8 cellular contexts compared by ENCODE assay signal in the genomic region with DNA sequence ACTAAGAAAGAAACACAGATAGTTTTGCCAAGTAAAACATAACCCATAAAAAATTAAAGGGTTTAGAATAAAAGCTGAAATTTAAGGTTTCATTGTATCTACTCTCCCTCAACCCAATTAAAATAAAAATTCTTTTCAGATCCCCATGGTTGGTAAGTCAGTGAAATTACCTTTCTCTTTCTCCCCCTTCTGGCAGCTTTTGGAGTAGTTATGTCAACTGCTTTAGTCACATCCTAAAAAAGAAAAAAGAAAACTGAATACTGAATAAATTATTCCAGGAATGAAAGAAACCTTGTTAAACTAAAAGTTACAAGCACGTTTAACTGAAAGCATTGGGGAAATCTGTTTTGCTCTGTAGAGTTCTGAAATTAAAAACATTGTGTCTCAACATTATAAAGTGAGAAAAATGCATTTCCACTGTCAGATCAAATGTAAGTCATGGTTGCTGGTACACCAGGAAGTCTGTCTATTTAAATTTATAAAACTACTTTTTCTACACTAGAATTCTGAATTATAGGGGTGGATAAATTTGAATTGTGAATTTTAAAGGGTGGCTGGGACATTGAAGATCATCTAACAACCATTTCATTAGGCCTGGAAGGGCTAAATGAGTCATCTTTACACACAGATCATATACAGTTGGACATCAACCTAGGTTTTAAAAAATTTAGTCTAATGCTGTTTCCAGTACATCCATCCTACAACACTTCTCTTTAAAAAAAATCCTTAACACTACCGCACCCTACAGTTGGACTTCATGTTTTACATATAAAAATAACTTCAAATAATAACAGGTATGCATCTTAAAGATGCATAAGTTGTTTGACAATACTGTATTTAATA. TPM values are rescaled to one million over a fixed set of nuclear protein-coding genes. Genes with fewer than 3 reads are reported as not detected.
DNase-seq lines count a peak whose midpoint lies in the region; ATAC-seq, FAIRE-seq and TF ChIP-seq lines count a peak whose summit lies in the region.

No MANE protein-coding gene starts in this region.

- TF ChIP-seq CTCF in GM12872 (IDR thresholded peaks at IDR 0.05; ENCODE audit: insufficient read depth, low read depth, low read length): peak; percentile 38; the same call in 1 of the 3 replicates

- peak; percentile 77 for FAIRE-seq in TTC549 (lab: Jason Lieb, UNC)

- DNase-seq in A172 (ENCODE audit: low spot score): peak; percentile 8
- DNase-seq in germinal center (ENCODE audit: low spot score): peak; percentile 10
- no peak for DNase-seq in HCEC 1CT
- DNase-seq in DMS153 (lab: John Stamatoyannopoulos, UW): no peak
- no peak for DNase-seq in activated CD4-positive, CD25-positive, alpha-beta regulatory T cell (lab: John Stamatoyannopoulos, UW)

- no peak for ATAC-seq in GM21515 (IDR thresholded peaks at IDR 0.05; ENCODE audit: unreplicated experiment)

RNA-seq across cellular contexts. Expression of gene PSIP1, which starts 24.7 kb away (rescaled TPM):
- total RNA-seq in A172 (2014; rRNA removed; shearing (Covaris generic)): 89.4 and 128 TPM in 2 replicates

Comparison
In these comparisons a context has a peak if more than half of its experiments do, and no peak if none do; other contexts are left out.
1. DNase-seq: peak in A172 (single experiment) and germinal center (single experiment); none in HCEC 1CT (single experiment), DMS153 (single experiment) and activated CD4-positive, CD25-positive, alpha-beta regulatory T cell (0 of 4).